Comparison of ENCODE assay signal across 34 cellular contexts in the genomic region with DNA sequence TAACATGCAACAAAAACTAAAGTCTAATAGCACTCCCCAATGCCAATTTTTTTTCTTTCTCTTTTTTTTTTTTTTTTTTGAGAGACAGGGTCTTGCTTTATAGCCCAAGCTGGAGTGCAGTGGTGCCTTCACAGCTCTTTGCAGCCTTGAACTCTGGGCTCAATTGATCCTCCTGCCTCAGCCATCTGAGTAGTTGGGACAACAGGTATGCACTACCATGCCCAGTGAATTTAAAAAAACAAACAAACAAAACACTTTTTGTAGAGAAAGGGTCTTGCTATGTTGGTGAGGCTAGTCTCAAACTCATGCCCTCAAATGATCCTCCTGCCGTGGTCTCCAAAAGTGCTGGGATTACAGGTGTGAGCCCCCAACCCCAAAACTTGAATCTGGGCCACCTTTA.
"Had no signal": no experiment of that assay in that cellular context is flagged by ENCODE, and none has a peak within 500 bp of the region (broad histone marks: within the 10 kb centered on the region; RNA-seq: fewer than 3 reads in every experiment).

No MANE protein-coding gene starts in this region.

- DNase-seq: Karpas-422, Kasumi-1, MG63, MV-4-11, NCI-H1048, NCI-H1092, NCI-H1092 treated with DMSO at 0.1 percent for 48 hours, NCI-H1105, NCI-H1105 treated with DMSO at 0.1 percent for 48 hours, NCI-H1417, NCI-H1417 treated with DMSO at 0.1 percent for 48 hours, NCI-H1436, NCI-H1436 treated with DMSO at 0.1 percent for 48 hours, NCI-H146, NCI-H1694, NCI-H1694 treated with DMSO at 0.1 percent for 48 hours, NCI-H187, NCI-H187 treated with DMSO at 0.1 percent for 48 hours, NCI-H1930, NCI-H2029, NCI-H2029 treated with DMSO at 0.1 percent for 48 hours, NCI-H2081, NCI-H2081 treated with DMSO at 0.1 percent for 48 hours, NCI-H2107, NCI-H2171, NCI-H2171 treated with DMSO at 0.1 percent for 48 hours, NCI-H2227 treated with DMSO at 0.1 percent for 48 hours, NCI-H226, NCI-H345, NCI-H446, NCI-H446 treated with DMSO at 0.1 percent for 48 hours, NCI-H510A, NCI-H510A treated with DMSO at 0.1 percent for 48 hours, NCI-H524 had no signal

- H3K27me3 ChIP-seq: MG63 had no signal

- H3K36me3 ChIP-seq: MG63 had no signal

- H3K4me3 ChIP-seq: MG63 had no signal

- H3K9me3 ChIP-seq: MG63 had no signal
